Comparison of ENCODE assay signal across 12 cellular contexts in the genomic region with DNA sequence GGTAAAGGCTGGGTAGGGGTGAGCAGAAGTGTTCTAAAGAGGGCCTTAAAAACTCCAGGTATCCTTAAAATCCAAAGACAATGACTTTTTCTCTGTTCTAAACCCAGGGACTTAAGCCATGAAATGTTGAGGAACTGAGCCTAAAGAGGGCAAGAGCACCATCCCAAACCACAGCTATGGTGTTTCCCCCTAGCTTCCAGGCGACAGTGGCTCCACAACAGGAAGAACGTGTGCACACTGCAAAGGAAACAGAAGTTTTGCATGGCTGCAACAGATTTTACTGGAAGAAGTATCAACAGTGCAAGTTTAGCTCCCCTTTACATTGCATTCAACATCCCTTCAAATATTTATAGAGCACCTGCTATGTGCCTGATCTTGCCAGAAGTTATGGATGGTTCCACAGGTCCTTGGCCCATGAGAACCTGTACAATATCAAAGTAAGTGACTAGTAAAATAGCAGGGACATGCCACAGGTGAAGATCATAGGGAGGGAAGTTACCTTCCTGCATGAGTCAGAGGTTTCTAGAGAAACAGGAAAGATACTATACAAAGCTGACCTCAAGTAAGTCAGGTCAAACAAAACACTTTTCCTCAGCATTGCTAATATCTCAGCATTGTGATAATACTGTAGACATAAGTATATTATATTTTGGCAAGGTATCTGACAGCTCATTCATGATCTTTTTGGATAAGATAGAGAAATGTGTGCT. TPM values are rescaled to one million over a fixed set of nuclear protein-coding genes. Genes with fewer than 3 reads are reported as not detected.
DNase-seq lines count a peak whose midpoint lies in the region; ATAC-seq and TF ChIP-seq lines count a peak whose summit lies in the region.
"Had no signal": no experiment of that assay in that cellular context is flagged by ENCODE, and none has a peak within 500 bp of the region (broad histone marks: within the 10 kb centered on the region; RNA-seq: fewer than 3 reads in every experiment).

No MANE protein-coding gene starts in this region.

- no peak overlapping the region for H3K27ac Mint-ChIP-seq in activated T-cell treated with anti-CD3 and anti-CD28 coated beads, Interleukin-2, amount 50 U/mL, for 72 hours
- H3K27ac Mint-ChIP-seq in CD8-positive, alpha-beta T cell = no peak overlapping the region
- H3K27ac Mint-ChIP-seq: brain had no signal

- CTCF ChIA-PET in CD8-positive, alpha-beta T cell (lab: Charles Lee) = interaction anchor here (0.9 to 2.4 kb wide), 4 partner anchors 9 to 1024 kb away, joined by 4 to 11 read pairs (median 7); no protein-coding TSS in a partner anchor

- peak; percentile 68 to 77 for ATAC-seq in activated T-cell treated with anti-CD3 and anti-CD28 coated beads, Interleukin-2, amount 50 U/mL, for 72 hours (replicated peaks in 1 of 2)
- ATAC-seq in GM21576 (IDR thresholded peaks at IDR 0.05; ENCODE audit: unreplicated experiment) (peak; percentile 53), HG03469 (IDR thresholded peaks at IDR 0.05; ENCODE audit: unreplicated experiment) (peak; percentile 44), left lung (peak; percentile 47)
- ATAC-seq in CD8-positive, alpha-beta T cell = no peak

- peaks cover 0 to 7% of the 10 kb centered on the region in 2 donors for H3K27me3 ChIP-seq in left lung
- H3K27me3 ChIP-seq in CD8-positive, alpha-beta T cell (ENCODE audit: insufficient read depth, low read length) = no peaks in the 10 kb centered on the region
- H3K27me3 ChIP-seq: esophagus muscularis mucosa had no signal

- H3K27ac ChIP-seq in left lung = peak overlapping the region in 1 of 2 donors; percentile 7
- H3K27ac ChIP-seq in CD8-positive, alpha-beta T cell (ENCODE audit: low read depth, low read length) = no peak overlapping the region
- H3K27ac ChIP-seq: esophagus muscularis mucosa had no signal

- peaks cover 7% of the 10 kb centered on the region in 2 donors for H3K36me3 Mint-ChIP-seq in activated T-cell treated with anti-CD3 and anti-CD28 coated beads, Interleukin-2, amount 50 U/mL, for 72 hours (ENCODE audit: insufficient read depth in 2 of 2)
- peaks cover 2% of the 10 kb centered on the region for H3K36me3 Mint-ChIP-seq in CD8-positive, alpha-beta T cell

- H3K4me3 Mint-ChIP-seq in activated T-cell treated with anti-CD3 and anti-CD28 coated beads, Interleukin-2, amount 50 U/mL, for 72 hours = peak overlapping the region in 1 of 2 donors; percentile 9
- no peak overlapping the region for H3K4me3 Mint-ChIP-seq in CD8-positive, alpha-beta T cell
- H3K4me3 Mint-ChIP-seq: brain had no signal

- peaks cover 0 to 11% of the 10 kb centered on the region in 2 donors for H3K9me3 ChIP-seq in left lung
- H3K9me3 ChIP-seq in CD8-positive, alpha-beta T cell (ENCODE audit: low read length) = no peaks in the 10 kb centered on the region

- intact Hi-C loops in left lung (cut with DNase I) = no loop called here
- intact Hi-C loops in CD8-positive, alpha-beta T cell (cut with DNase I, micrococcal nuclease) = no loop called here

- DNase-seq in activated T-cell treated with anti-CD3 and anti-CD28 coated beads, Interleukin-2, amount 50 U/mL, for 72 hours = no peak
- no peak for DNase-seq in activated T-cell treated with anti-CD3 and anti-CD28 coated beads, Interleukin-2, amount 50 U/mL, for 1 hour
- DNase-seq in left lung (no peak), GM19238 (ENCODE audit: insufficient read length, low spot score) (no peak)
- no peak for DNase-seq in CD8-positive, alpha-beta T cell
- DNase-seq in activated CD4-positive, alpha-beta T cell treated with anti-CD3 and anti-CD28 coated beads, Interleukin-2, amount 50 U/mL, for 4 hours = no peak
- DNase-seq: NCI-H1048 had no signal

- H3K4me1 ChIP-seq in left lung = peaks cover 0 to 9% of the 10 kb centered on the region in 2 donors
- H3K4me1 ChIP-seq in CD8-positive, alpha-beta T cell (ENCODE audit: insufficient read depth, low read length) = peaks cover 10% of the 10 kb centered on the region
- H3K4me1 ChIP-seq: esophagus muscularis mucosa had no signal

- H3K4me1 Mint-ChIP-seq in activated T-cell treated with anti-CD3 and anti-CD28 coated beads, Interleukin-2, amount 50 U/mL, for 72 hours (ENCODE audit: low read depth) = peaks cover 16% of the 10 kb centered on the region
- H3K4me1 Mint-ChIP-seq in CD8-positive, alpha-beta T cell (ENCODE audit: low read depth) = peaks cover 7% of the 10 kb centered on the region
- H3K4me1 Mint-ChIP-seq: brain had no signal

- no peak for TF ChIP-seq CTCF in left lung (IDR thresholded peaks at IDR 0.05)
- no peak for TF ChIP-seq CTCF in CD8-positive, alpha-beta T cell (IDR thresholded peaks at IDR 0.05)

- no peaks in the 10 kb centered on the region for H3K36me3 ChIP-seq in left lung
- no peaks in the 10 kb centered on the region for H3K36me3 ChIP-seq in CD8-positive, alpha-beta T cell (ENCODE audit: insufficient read depth, low read length)
- H3K36me3 ChIP-seq: esophagus muscularis mucosa had no signal

- H3K27me3 Mint-ChIP-seq in activated T-cell treated with anti-CD3 and anti-CD28 coated beads, Interleukin-2, amount 50 U/mL, for 72 hours (ENCODE audit: low read depth) = peaks cover 18% of the 10 kb centered on the region
- H3K27me3 Mint-ChIP-seq in CD8-positive, alpha-beta T cell (ENCODE audit: low read depth) = peaks cover 9% of the 10 kb centered on the region

- POLR2A ChIA-PET in CD8-positive, alpha-beta T cell (lab: Charles Lee) = interaction anchor here (0.8 to 1.6 kb wide), 3 partner anchors 9 to 15 kb away, joined by 3 read pairs; no protein-coding TSS in a partner anchor

- peaks cover 3 to 7% of the 10 kb centered on the region in 2 donors for H3K9me3 Mint-ChIP-seq in activated T-cell treated with anti-CD3 and anti-CD28 coated beads, Interleukin-2, amount 50 U/mL, for 72 hours
- H3K9me3 Mint-ChIP-seq in CD8-positive, alpha-beta T cell = peaks cover 10% of the 10 kb centered on the region

- H3K4me3 ChIP-seq in left lung = no peak overlapping the region
- no peak overlapping the region for H3K4me3 ChIP-seq in CD8-positive, alpha-beta T cell (ENCODE audit: low read depth, low read length)
- H3K4me3 ChIP-seq: esophagus muscularis mucosa had no signal

RNA-seq across cellular contexts. Expression of a gene that starts 8.4 kb away (rescaled TPM):
- 1 to 10 TPM; 3.3 to 6.6 TPM for total RNA-seq in activated T-cell treated with anti-CD3 and anti-CD28 coated beads, Interleukin-2, amount 50 U/mL, for 72 hours
- 100 to 1,000 TPM; 153 to 193 TPM for total RNA-seq in left lung
- total RNA-seq in CD8-positive, alpha-beta T cell = 1 to 10 TPM; 2.4 to 2.6 TPM

RNA-seq across cellular contexts. Expression of a gene that starts 53.8 kb away (rescaled TPM):
- not detected for total RNA-seq in activated T-cell treated with anti-CD3 and anti-CD28 coated beads, Interleukin-2, amount 50 U/mL, for 72 hours
- 1 to 10 TPM in 1 of 2 donors, not detected in 1; 1.6 TPM for total RNA-seq in left lung
- not detected for total RNA-seq in CD8-positive, alpha-beta T cell
- total RNA-seq: esophagus muscularis mucosa, skeletal muscle tissue had no signal

Comparison
In these comparisons a context has a peak if more than half of its experiments do, and no peak if none do; other contexts are left out.
1. RNA of a gene that starts 8.4 kb away (total RNA-seq): 153 to 193 TPM in left lung; 3.3 to 6.6 TPM in activated T-cell treated with anti-CD3 and anti-CD28 coated beads, Interleukin-2, amount 50 U/mL, for 72 hours and 2.4 to 2.6 TPM in CD8-positive, alpha-beta T cell; every median in the first group is over 10 times any median in the second.